In genomic region chr2:1960761-1961160, GRCh38 we compare ENCODE assay signal across 9 cellular contexts.
"Had no signal": no experiment of that assay in that cellular context is flagged by ENCODE, and none has a peak within 500 bp of the region (broad histone marks: within the 10 kb centered on the region; RNA-seq: fewer than 3 reads in every experiment).

No MANE protein-coding gene starts in this region.

- H3K4me1 Mint-ChIP-seq: H9, IgD-negative memory B cell had no signal

- H3K4me3 Mint-ChIP-seq: H9, IgD-negative memory B cell had no signal

- DNase-seq: GM23248, GOT3, H9, HCEC 1CT, KBM-7 had no signal

- FAIRE-seq: H54, HTR-8/SVneo had no signal

- H3K9me3 Mint-ChIP-seq: H9 had no signal

- H3K36me3 Mint-ChIP-seq: IgD-negative memory B cell had no signal

- H2AFZ ChIP-seq: GM23248 had no signal

- H3K4me2 ChIP-seq: KMS-11 had no signal

- H3K4me3 ChIP-seq: GM23248 had no signal

- H3K9ac ChIP-seq: GM23248, KMS-11 had no signal

- H3K27ac ChIP-seq: GM23248, KMS-11 had no signal

- H3K27ac Mint-ChIP-seq: H9, IgD-negative memory B cell had no signal
